8 cellular contexts compared by ENCODE assay signal in the genomic region with DNA sequence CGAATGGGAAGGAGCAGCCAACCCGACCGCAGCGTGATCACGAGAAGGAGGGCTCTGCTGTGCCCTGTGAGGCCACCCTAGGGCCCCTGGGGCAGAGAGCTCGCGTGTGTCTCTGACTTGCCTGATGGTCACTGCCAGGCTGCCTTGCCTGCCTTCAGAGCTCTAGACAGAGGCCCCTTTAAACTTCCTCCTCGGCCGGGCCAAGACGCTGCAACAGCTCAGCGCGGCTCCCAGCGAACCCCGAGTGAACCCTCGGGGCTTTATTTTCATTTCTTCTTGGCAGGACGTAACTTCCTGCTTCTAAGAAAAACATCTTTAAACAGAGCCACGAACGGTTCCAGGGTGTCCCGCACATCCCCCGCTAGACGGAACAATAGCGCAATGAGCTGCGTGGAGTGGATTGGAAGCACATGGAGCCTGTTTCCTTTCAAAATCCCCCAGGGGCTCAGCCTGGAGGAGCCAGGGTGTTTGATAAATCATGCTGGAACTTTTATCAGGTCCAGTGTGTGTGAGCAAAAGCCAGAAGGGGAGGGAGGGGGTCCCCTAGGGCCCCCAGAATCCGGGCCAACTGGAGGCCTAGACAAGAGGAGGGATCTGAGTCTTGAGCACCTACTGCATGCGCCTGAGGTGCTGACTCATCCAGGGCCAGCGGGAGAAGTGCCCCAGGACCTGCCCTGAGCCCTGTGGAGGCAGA.
DNase-seq lines count a peak whose midpoint lies in the region; ATAC-seq, FAIRE-seq and TF ChIP-seq lines count a peak whose summit lies in the region.

No MANE protein-coding gene starts in this region.

- WGBS in body of pancreas, 2 donors: 56 to 76% methylated on average over 21 to 24 of the region's 26 CpGs

- H3K27me3 Mint-ChIP-seq in T-helper 2 cell treated with Interferon-gamma antibody and Interleukin-4, amounts not matched to agents 5 μg/mL and 100 μg/mL, for 36 hours (ENCODE audit: low read depth): peaks cover under 1% of the 10 kb centered on the region

- peaks cover 6 to 24% (median 15%) of the 10 kb centered on the region in 11 experiments; a peak in 19 of 22 replicates for H3K9me3 ChIP-seq in BLaER1 treated with 17β-estradiol and CSF1 and Interleukin-3, amounts not matched to agents 10 nM and 100 nM (replicated peaks in 1 of 11)
- H3K9me3 ChIP-seq in body of pancreas (no peaks in the 10 kb centered on the region), kidney (ENCODE audit: control insufficient read depth in 1 of 2, low read length in 2 of 2) (peaks cover 0 to 3% of the 10 kb centered on the region in 2 donors)

- no peak for FAIRE-seq in kidney (lab: Jason Lieb, UNC)

- peak overlapping the region; percentile 23 to 84 (median 75); a peak in 21 of 22 replicates for H3K27ac ChIP-seq in BLaER1 treated with 17β-estradiol and CSF1 and Interleukin-3, amounts not matched to agents 10 nM and 100 nM
- H3K27ac ChIP-seq in body of pancreas: peak overlapping the region in 2 of 4 donors; percentile 10 to 44
- no peak overlapping the region for H3K27ac ChIP-seq in kidney (ENCODE audit: low read depth in 2 of 2, low read length in 2 of 2)

- TF ChIP-seq CTCF in body of pancreas (IDR thresholded peaks at IDR 0.05) (no peak), kidney (IDR thresholded peaks at IDR 0.05; ENCODE audit: borderline replicate concordance, extremely low read depth, insufficient read depth) (no peak)

- H3K36me3 Mint-ChIP-seq in T-helper 2 cell treated with Interferon-gamma antibody and Interleukin-4, amounts not matched to agents 5 μg/mL and 100 μg/mL, for 36 hours (ENCODE audit: low read depth): no peaks in the 10 kb centered on the region

- peak overlapping the region; percentile 78 for H3K4me3 Mint-ChIP-seq in T-helper 2 cell treated with Interferon-gamma antibody and Interleukin-4, amounts not matched to agents 5 μg/mL and 100 μg/mL, for 36 hours

- peaks cover 17% of the 10 kb centered on the region for H3K4me1 Mint-ChIP-seq in T-helper 2 cell treated with Interferon-gamma antibody and Interleukin-4, amounts not matched to agents 5 μg/mL and 100 μg/mL, for 36 hours (ENCODE audit: low read depth)

- H3K9ac ChIP-seq in BLaER1 treated with 17β-estradiol and CSF1 and Interleukin-3, amounts not matched to agents 10 nM and 100 nM: peak overlapping the region in 10 of 11 experiments; percentile 50 to 74 (median 67); a peak in 20 of 22 replicates
- H3K9ac ChIP-seq in kidney (ENCODE audit: low read length in 2 of 2): no peak overlapping the region

- no peaks in the 10 kb centered on the region for H4K20me1 ChIP-seq in BLaER1 treated with 17β-estradiol and CSF1 and Interleukin-3, amounts not matched to agents 10 nM and 100 nM

- no peaks in the 10 kb centered on the region for H3K36me3 ChIP-seq in BLaER1 treated with 17β-estradiol and CSF1 and Interleukin-3, amounts not matched to agents 10 nM and 100 nM
- H3K36me3 ChIP-seq in body of pancreas (replicated peaks in 1 of 2; ENCODE audit: insufficient read depth in 1 of 2, low read depth in 2 of 2) (no peaks in the 10 kb centered on the region), kidney (ENCODE audit: control insufficient read depth in 1 of 2, insufficient read depth in 2 of 2, low read length in 2 of 2) (no peaks in the 10 kb centered on the region)

- no peak for DNase-seq in T-helper 2 cell treated with Interferon-gamma antibody and Interleukin-4, amounts not matched to agents 5 μg/mL and 100 μg/mL, for 36 hours (ENCODE audit: low spot score)
- peak in 2 of 4 donors; percentile 32 to 55 for DNase-seq in body of pancreas
- DNase-seq in kidney: peak; percentile 78
- DNase-seq in stimulated activated CD4-positive, alpha-beta T cell treated with anti-CD3 and anti-CD28 coated beads, Interleukin-2, amount 100 ng/mL, for 24 hours: peak; percentile 44

- peaks cover 13 to 49% (median 24%) of the 10 kb centered on the region in 10 experiments for H3K4me1 ChIP-seq in BLaER1 treated with 17β-estradiol and CSF1 and Interleukin-3, amounts not matched to agents 10 nM and 100 nM
- H3K4me1 ChIP-seq in body of pancreas: no peaks in the 10 kb centered on the region
- H3K4me1 ChIP-seq in kidney (ENCODE audit: control insufficient read depth in 1 of 2, insufficient read depth in 1 of 2, low read depth in 1 of 2, low read length in 2 of 2): peaks cover 3 to 9% of the 10 kb centered on the region in 2 donors

- ATAC-seq in body of pancreas: peak; percentile 58
- ATAC-seq in HG03039 (IDR thresholded peaks at IDR 0.05; ENCODE audit: unreplicated experiment): no peak
- ATAC-seq in GM18867 (IDR thresholded peaks at IDR 0.05; ENCODE audit: unreplicated experiment): no peak
- ATAC-seq in HG03520 (IDR thresholded peaks at IDR 0.05; ENCODE audit: unreplicated experiment): no peak

- 0 out of 22 replicates have a peak, but pooled peaks cover 0 to 5% (median 0%) of the 10 kb centered on the region in 11 experiments for H3K27me3 ChIP-seq in BLaER1 treated with 17β-estradiol and CSF1 and Interleukin-3, amounts not matched to agents 10 nM and 100 nM
- no peaks in the 10 kb centered on the region for H3K27me3 ChIP-seq in body of pancreas

- intact Hi-C loops in body of pancreas (cut with DNase I) (no loop called here), kidney (cut with DNase I) (no loop called here)

- H3K4me3 ChIP-seq in BLaER1 treated with 17β-estradiol and CSF1 and Interleukin-3, amounts not matched to agents 10 nM and 100 nM: peak overlapping the region in 7 of 10 experiments; percentile 19 to 46 (median 31); a peak in 11 of 20 replicates
- H3K4me3 ChIP-seq in body of pancreas (no peak overlapping the region), kidney (ENCODE audit: low read length in 2 of 2) (peak overlapping the region; percentile 34 to 35)

- H3K4me2 ChIP-seq in BLaER1 treated with 17β-estradiol and CSF1 and Interleukin-3, amounts not matched to agents 10 nM and 100 nM: peak overlapping the region; percentile 58 to 93 (median 81)

- TF ChIP-seq POLR2A in body of pancreas (IDR thresholded peaks at IDR 0.05): peak in 1 of 3 donors; percentile 13

- H3K27ac Mint-ChIP-seq in T-helper 2 cell treated with Interferon-gamma antibody and Interleukin-4, amounts not matched to agents 5 μg/mL and 100 μg/mL, for 36 hours: peak overlapping the region; percentile 84

- H3K9me3 Mint-ChIP-seq in T-helper 2 cell treated with Interferon-gamma antibody and Interleukin-4, amounts not matched to agents 5 μg/mL and 100 μg/mL, for 36 hours: peaks cover 6% of the 10 kb centered on the region

Comparison
In these comparisons a context has a peak if more than half of its experiments do, and no peak if none do; other contexts are left out.
1. H3K27ac ChIP-seq: peak in BLaER1 treated with 17β-estradiol and CSF1 and Interleukin-3, amounts not matched to agents 10 nM and 100 nM (11 of 11); none in kidney (0 of 2).
2. H3K4me3 ChIP-seq: peak in BLaER1 treated with 17β-estradiol and CSF1 and Interleukin-3, amounts not matched to agents 10 nM and 100 nM (7 of 10) and kidney (2 of 2); none in body of pancreas (0 of 2).
3. H3K9ac ChIP-seq: peak in BLaER1 treated with 17β-estradiol and CSF1 and Interleukin-3, amounts not matched to agents 10 nM and 100 nM (10 of 11); none in kidney (0 of 2).